11 cellular contexts compared by ENCODE assay signal in genomic region chr20:63854766-63855362, GRCh38. TPM values are rescaled to one million over a fixed set of nuclear protein-coding genes. Genes with fewer than 3 reads are reported as not detected.
DNase-seq lines count a peak whose midpoint lies in the region; ATAC-seq and TF ChIP-seq lines count a peak whose summit lies in the region.
"Had no signal": no experiment of that assay in that cellular context is flagged by ENCODE, and none has a peak within 500 bp of the region (broad histone marks: within the 10 kb centered on the region; RNA-seq: fewer than 3 reads in every experiment).

No MANE protein-coding gene starts in this region.

- H3K36me3 ChIP-seq in duodenal mucosa (ENCODE audit: control insufficient read depth in 1 of 2, insufficient read depth in 2 of 2, low read length in 2 of 2) (no peaks in the 10 kb centered on the region), right lobe of liver (no peaks in the 10 kb centered on the region), PC-3 (ENCODE audit: low read depth, low read length) (no peaks in the 10 kb centered on the region)

- POLR2A ChIA-PET in PC-3 (lab: Charles Lee; ENCODE audit: unreplicated experiment), result interaction anchor here (0.7 kb wide), 1 partner anchor 51 kb away, joined by 3 read pairs; no protein-coding TSS in a partner anchor

- peaks cover 23 to 24% of the 10 kb centered on the region in 2 donors for H3K27me3 ChIP-seq in duodenal mucosa (ENCODE audit: control insufficient read depth in 1 of 2, insufficient read depth in 2 of 2, low read length in 2 of 2)
- no peaks in the 10 kb centered on the region for H3K27me3 ChIP-seq in right lobe of liver
- peaks cover 20% of the 10 kb centered on the region for H3K27me3 ChIP-seq in PC-3 (ENCODE audit: low read length)

- H2AFZ ChIP-seq in PC-3 (ENCODE audit: low read length), result no peak overlapping the region

- H3K4me1 ChIP-seq in duodenal mucosa (ENCODE audit: control insufficient read depth in 1 of 2, insufficient read depth in 2 of 2, low read length in 2 of 2), result peaks cover 24 to 40% of the 10 kb centered on the region in 2 donors
- H3K4me1 ChIP-seq in right lobe of liver, result no peaks in the 10 kb centered on the region
- H3K4me1 ChIP-seq in PC-3 (ENCODE audit: insufficient read depth, low read length), result no peaks in the 10 kb centered on the region

- no peak for TF ChIP-seq POLR2A in right lobe of liver (IDR thresholded peaks at IDR 0.05)

- no peak overlapping the region for H3K4me2 ChIP-seq in PC-3 (ENCODE audit: low read length)

- H3K9me3 ChIP-seq in duodenal mucosa (ENCODE audit: control insufficient read depth in 1 of 2, low read length in 2 of 2) (peaks cover 0 to 2% of the 10 kb centered on the region in 2 donors), right lobe of liver (no peaks in the 10 kb centered on the region), PC-3 (ENCODE audit: low read length) (no peaks in the 10 kb centered on the region)

- H3K27ac ChIP-seq in duodenal mucosa (ENCODE audit: low read depth, low read length), result peak overlapping the region; percentile 42
- H3K27ac ChIP-seq in right lobe of liver, result peak overlapping the region; percentile 50 to 77 (median 51)
- H3K27ac ChIP-seq in substantia nigra (ENCODE audit: low read depth, low read length, poor library complexity, severe bottlenecking), result peak overlapping the region; percentile 13
- H3K27ac ChIP-seq in PC-3 (ENCODE audit: low read length), result no peak overlapping the region
- H3K27ac ChIP-seq: SK-N-MC had no signal

- no peak overlapping the region for H3K4me3 ChIP-seq in duodenal mucosa (ENCODE audit: low read depth in 1 of 2, low read length in 2 of 2)
- H3K4me3 ChIP-seq in right lobe of liver, result no peak overlapping the region
- H3K4me3 ChIP-seq in PC-3 (ENCODE audit: low read length), result no peak overlapping the region
- H3K4me3 ChIP-seq: SK-N-MC had no signal

- peaks cover 3% of the 10 kb centered on the region for H3F3A ChIP-seq in PC-3 (ENCODE audit: low read length, unreplicated experiment)

- WGBS in right lobe of liver (ENCODE audit: insufficient coverage, low coverage, low lambda C conversion rate, missing lambda C conversion rate), result 3% methylated on average over 5 of the region's 26 CpGs

- TF ChIP-seq CTCF in right lobe of liver (IDR thresholded peaks at IDR 0.05), result no peak
- no peak for TF ChIP-seq CTCF in PC-3 (conservative IDR thresholded peaks at IDR 0.05; ENCODE audit: low read depth, low read length)

- ATAC-seq in right lobe of liver, result peak in 1 of 4 donors; percentile 12
- no peak for ATAC-seq in HG02610 (IDR thresholded peaks at IDR 0.05; ENCODE audit: unreplicated experiment)
- no peak; the same call in 1 of the 2 replicates for ATAC-seq in PC-3

- CTCF ChIA-PET in PC-3 (lab: Charles Lee), result no interaction called here

- no peaks in the 10 kb centered on the region for H3K79me2 ChIP-seq in PC-3 (ENCODE audit: low read length)

- no TSS peak for BruUV-seq in PC-3 (replicated peaks; lab: Mats Ljungman, UMichigan)

- H3K9me2 ChIP-seq in PC-3 (replicated peaks; ENCODE audit: low read length), result no peaks in the 10 kb centered on the region

- H4K20me1 ChIP-seq in PC-3 (ENCODE audit: low read length), result no peaks in the 10 kb centered on the region

- DNase-seq in LHCN-M2 (ENCODE audit: low read depth), result peak; percentile 16
- no peak for DNase-seq in right lobe of liver
- no peak for DNase-seq in substantia nigra (lab: John Stamatoyannopoulos, UW)
- no peak for DNase-seq in AG20443 (ENCODE audit: low spot score)
- no peak for DNase-seq in HUDEP-2 (lab: John Stamatoyannopoulos, UW; ENCODE audit: unreplicated experiment in 76 of 76)
- no peak for DNase-seq in PC-3
- DNase-seq: NCI-H1105 treated with DMSO at 0.1 percent for 48 hours had no signal

- intact Hi-C loops in right lobe of liver (cut with DNase I) (no loop called here), PC-3 (cut with micrococcal nuclease) (no loop called here)

- H3K9ac ChIP-seq in duodenal mucosa (ENCODE audit: low read depth in 1 of 2, low read length in 2 of 2) (no peak overlapping the region), PC-3 (ENCODE audit: low read length) (no peak overlapping the region)

RNA-seq across cellular contexts. Expression of gene ABHD16B, which starts 6.4 kb away (rescaled TPM):
- total RNA-seq in LHCN-M2 (2014; rRNA removed), result not detected in 2 replicates
- polyA plus RNA-seq in LHCN-M2 (2012), result not detected
- total RNA-seq in right lobe of liver, result not detected
- not detected in 2 replicates for total RNA-seq in PC-3 (2014; rRNA removed)
- total RNA-seq: cerebellum had no signal

RNA-seq across cellular contexts. Expression of gene TPD52L2, which starts 10.2 kb away (rescaled TPM):
- total RNA-seq in LHCN-M2 (2014; rRNA removed), result 118 and 119 TPM in 2 replicates
- 118 TPM for polyA plus RNA-seq in LHCN-M2 (2012)
- total RNA-seq in right lobe of liver, result 10 to 100 TPM; 20.1 to 46.8 (median 30.5) TPM
- total RNA-seq in PC-3 (2014; rRNA removed), result 147 and 167 TPM in 2 replicates

RNA-seq across cellular contexts. Expression of gene ZBTB46, which starts 23.8 kb away (rescaled TPM):
- total RNA-seq in LHCN-M2 (2014; rRNA removed) (7.6 and 9.1 TPM in 2 replicates), right lobe of liver (1 to 10 TPM; 1.2 to 4.2 (median 2.4) TPM), PC-3 (2014; rRNA removed) (2.8 and 7.3 TPM in 2 replicates)
- polyA plus RNA-seq in LHCN-M2 (2012), result 5.6 TPM

RNA-seq across cellular contexts. Expression of gene DNAJC5, which starts 40.1 kb away (rescaled TPM):
- total RNA-seq in LHCN-M2 (2014; rRNA removed) (63.2 and 64.1 TPM in 2 replicates), right lobe of liver (10 to 100 TPM; 10.7 to 26.0 (median 15.1) TPM), PC-3 (2014; rRNA removed) (73.7 and 80.1 TPM in 2 replicates)
- polyA plus RNA-seq in LHCN-M2 (2012), result 39.2 TPM
